Comparison of ENCODE assay signal across 8 cellular contexts in genomic region chr17:81277421-81277820, GRCh38. TPM values are rescaled to one million over a fixed set of nuclear protein-coding genes. Genes with fewer than 3 reads are reported as not detected.
DNase-seq lines count a peak whose midpoint lies in the region; ATAC-seq and TF ChIP-seq lines count a peak whose summit lies in the region.

No MANE protein-coding gene starts in this region.

- in situ Hi-C loops in transverse colon (cut with MboI; ENCODE audit: low pct_ligation_motif_present in 1 of 4, low pct_unique_long_range_greater_than_20kb in 1 of 4, low sequenced_read_pairs in 3 of 4) = loop anchor here in 2 of 4 donors (25.0 kb wide), 2 partner anchors 110 to 210 kb away; partner anchors contain the start of gene BAHCC1 (in 1 of the 2)

- H3K9me3 ChIP-seq in left lung = no peaks in the 10 kb centered on the region
- H3K9me3 ChIP-seq in transverse colon = no peaks in the 10 kb centered on the region

- DNase-seq in NCI-H2227 (lab: John Stamatoyannopoulos, UW; ENCODE audit: unreplicated experiment) = peak; percentile 31
- no peak for DNase-seq in NCI-H2227 treated with DMSO at 0.1 percent for 48 hours (lab: John Stamatoyannopoulos, UW)
- peak in 8 of 61 donors; percentile 7 to 48 (median 16) for DNase-seq in caudate nucleus (lab: John Stamatoyannopoulos, UW)
- DNase-seq in left lung = peak; percentile 70 to 86
- DNase-seq in transverse colon = peak; percentile 32
- no peak for DNase-seq in GOT3 (lab: John Stamatoyannopoulos, UW)

- no peak for TF ChIP-seq POLR2A in transverse colon (IDR thresholded peaks at IDR 0.05)

- H3K36me3 ChIP-seq in left lung (peaks cover 0 to 97% of the 10 kb centered on the region in 2 donors), transverse colon (peaks cover 0 to 32% (median 4%) of the 10 kb centered on the region in 4 donors)

- H3K27me3 ChIP-seq in left lung (no peaks in the 10 kb centered on the region), transverse colon (no peaks in the 10 kb centered on the region)

- no peak overlapping the region for H3K4me3 ChIP-seq in left lung
- peak overlapping the region in 1 of 4 donors; percentile 25 for H3K4me3 ChIP-seq in transverse colon

- H3K27ac ChIP-seq in caudate nucleus (ENCODE audit: low read depth, low read length) = peak overlapping the region; percentile 13
- peak overlapping the region; percentile 19 to 48 for H3K27ac ChIP-seq in left lung
- peak overlapping the region; percentile 50 to 77 (median 66) for H3K27ac ChIP-seq in transverse colon

- no peak for TF ChIP-seq EP300 in transverse colon (IDR thresholded peaks at IDR 0.05; ENCODE audit: low read depth)

- WGBS in transverse colon (ENCODE audit: low coverage in 1 of 2), 2 donors = 35% methylated on average over 18 of the region's 18 CpGs; no CpG with 5 or more reads in 1 of the 2 donors

- TF ChIP-seq CTCF in left lung (IDR thresholded peaks at IDR 0.05) (no peak), transverse colon (IDR thresholded peaks at IDR 0.05) (no peak)

- H3K4me1 ChIP-seq in left lung (peaks cover 8 to 35% of the 10 kb centered on the region in 2 donors), transverse colon (peaks cover 5 to 17% (median 13%) of the 10 kb centered on the region in 4 donors)

- intact Hi-C loops in left lung (cut with DNase I) = no loop called here
- intact Hi-C loops in transverse colon (cut with DNase I; ENCODE audit: low total_unique reads) = no loop called here

- peak; percentile 94 for ATAC-seq in left lung
- no peak for ATAC-seq in HG03280 (IDR thresholded peaks at IDR 0.05; ENCODE audit: unreplicated experiment)
- ATAC-seq in HG02798 (IDR thresholded peaks at IDR 0.05; ENCODE audit: poor library complexity, unreplicated experiment) = no peak

RNA-seq across cellular contexts. Expression of gene SLC38A10, which starts 17.7 kb away (rescaled TPM):
- 100 to 1,000 TPM in 1 of 2 donors, 10 to 100 TPM in 1; 79.9 to 109 TPM for total RNA-seq in left lung
- total RNA-seq in transverse colon = 100 to 1,000 TPM in 2 of 4 donors, 10 to 100 TPM in 2; 94.9 to 113 (median 98.9) TPM

RNA-seq across cellular contexts. Expression of gene NDUFAF8, which starts 38.3 kb away (rescaled TPM):
- 10 to 100 TPM; 38.3 to 42.2 TPM for total RNA-seq in left lung
- 10 to 100 TPM in 3 of 4 donors, not detected in 1; 22.3 to 35.4 (median 29.9) TPM for total RNA-seq in transverse colon

RNA-seq across cellular contexts. Expression of gene TEPSIN, which starts 38.6 kb away (rescaled TPM):
- 10 to 100 TPM; 32.3 to 41.2 TPM for total RNA-seq in left lung
- total RNA-seq in transverse colon = 100 to 1,000 TPM in 2 of 4 donors, 10 to 100 TPM in 2; 61.2 to 336 (median 121) TPM

RNA-seq across cellular contexts. Expression of gene CEP131, which starts 54.7 kb away (rescaled TPM):
- total RNA-seq in left lung (1 to 10 TPM; 7.7 to 9.0 TPM), transverse colon (10 to 100 TPM in 1 of 4 donors, 1 to 10 TPM in 3; 5.7 to 21.3 (median 6.8) TPM)

Comparison
In these comparisons a context has a peak if more than half of its experiments do, and no peak if none do; other contexts are left out.
1. DNase-seq: peak in NCI-H2227 (single experiment), left lung (2 of 2) and transverse colon (single experiment); none in NCI-H2227 treated with DMSO at 0.1 percent for 48 hours (single experiment) and GOT3 (single experiment).
2. H3K27ac ChIP-seq: peak in every context shown above with its lines; median percentile 66 in transverse colon; 34 in left lung; 13 in caudate nucleus.